Comparison of ENCODE assay signal across 8 cellular contexts in the genomic region with DNA sequence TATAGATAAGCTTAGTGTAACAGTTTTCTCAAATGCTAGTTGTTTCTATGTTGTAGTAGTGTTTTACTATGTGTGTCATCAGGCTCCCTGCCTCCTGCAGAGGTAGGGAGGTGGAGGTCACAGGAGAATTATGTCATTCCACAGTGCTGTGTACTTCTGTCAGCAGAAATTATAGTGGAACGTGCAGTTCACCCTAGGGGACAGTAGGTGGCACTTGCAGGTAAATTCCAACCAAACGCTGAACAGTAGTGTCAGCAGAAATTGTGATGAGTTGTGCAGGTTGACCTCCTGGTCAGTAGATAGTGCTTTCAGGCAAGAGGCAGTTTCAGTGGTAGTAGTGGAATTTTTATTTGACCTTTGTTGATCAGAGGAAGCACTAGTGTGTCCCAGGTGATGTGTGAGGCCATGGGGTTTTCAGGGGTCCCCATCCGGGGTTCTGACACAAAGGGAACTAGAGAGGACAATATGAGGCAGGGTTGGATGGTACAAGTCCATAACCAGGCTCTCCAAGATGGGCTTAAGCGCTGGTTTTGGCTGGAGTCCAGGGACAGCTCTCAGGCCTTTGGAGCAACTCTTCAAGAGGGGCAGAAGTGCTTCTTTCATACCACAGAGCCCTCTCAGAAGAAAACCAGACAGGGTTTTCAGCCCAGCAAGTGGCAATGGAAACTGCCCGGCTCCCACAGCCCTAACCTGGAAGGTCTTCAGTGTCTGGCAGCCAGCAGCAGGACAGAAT.
DNase-seq lines count a peak whose midpoint lies in the region; ATAC-seq and TF ChIP-seq lines count a peak whose summit lies in the region.

No MANE protein-coding gene starts in this region.

- H3K36me3 ChIP-seq in WERI-Rb-1, result no peaks in the 10 kb centered on the region

- H3K4me3 ChIP-seq in WERI-Rb-1 (ENCODE audit: low read depth, low read length), result no peak overlapping the region

- no peak overlapping the region for H3K27ac ChIP-seq in WERI-Rb-1

- TF ChIP-seq CTCF in WERI-Rb-1 (IDR thresholded peaks at IDR 0.05; ENCODE audit: low read depth, low read length), result peak; percentile 86

- no peaks in the 10 kb centered on the region for H3K27me3 ChIP-seq in WERI-Rb-1 (ENCODE audit: insufficient read depth, low read depth, severe bottlenecking)

- H3K9me3 ChIP-seq in WERI-Rb-1 (ENCODE audit: severe bottlenecking), result no peaks in the 10 kb centered on the region

- ATAC-seq in GM18873 (IDR thresholded peaks at IDR 0.05; ENCODE audit: low FRiP score, unreplicated experiment) (peak; percentile 87), HG02981 (IDR thresholded peaks at IDR 0.05; ENCODE audit: unreplicated experiment) (peak; percentile 99)

- DNase-seq in COLO668 (lab: John Stamatoyannopoulos, UW; ENCODE audit: unreplicated experiment) (peak; percentile 52), NCI-H1694 (lab: John Stamatoyannopoulos, UW) (peak; percentile 18), WERI-Rb-1 (peak; percentile 74), globus pallidus (ENCODE audit: low spot score) (peak; percentile 37), renal cortical epithelial cell (ENCODE audit: low read depth) (peak; percentile 60)
- DNase-seq in stimulated activated naive CD4-positive, alpha-beta T cell treated with Interleukin-2 at 50 U/mL for 16 hours (lab: John Stamatoyannopoulos, UW), result no peak
